Comparison of ENCODE assay signal across 24 cellular contexts in genomic region chr2:58930541-58930940, GRCh38.
"Had no signal": no experiment of that assay in that cellular context is flagged by ENCODE, and none has a peak within 500 bp of the region (broad histone marks: within the 10 kb centered on the region; RNA-seq: fewer than 3 reads in every experiment).

No MANE protein-coding gene starts in this region.

- H3K9me3 ChIP-seq: breast epithelium, colonic mucosa, esophagus squamous epithelium, heart right ventricle, mucosa of descending colon, prostate gland, spleen, upper lobe of left lung had no signal

- H3K36me3 ChIP-seq: breast epithelium, colonic mucosa, esophagus squamous epithelium, heart right ventricle, prostate gland, spleen, upper lobe of left lung had no signal

- H3K27me3 ChIP-seq: breast epithelium, colonic mucosa, heart right ventricle, spleen, upper lobe of left lung had no signal

- H3K4me3 Mint-ChIP-seq: activated CD4-positive, alpha-beta memory T cell treated with anti-CD3 and anti-CD28 coated beads for 36 hours; activated naive CD4-positive, alpha-beta T cell treated with anti-CD3 and anti-CD28 coated beads for 36 hours; activated naive CD8-positive, alpha-beta T cell treated with anti-CD3 and anti-CD28 coated beads, Interleukin-2, amount 10 ng/mL, durations not matched to agents 7 days and 5 days; central memory CD8-positive, alpha-beta T cell; endodermal cell; naive B cell; T-helper 1 cell treated with Interleukin-12 subunit alpha and Interleukin-12 subunit beta and Interleukin-4 antibody, amounts not matched to agents 30 μg/mL and 1 μg/mL, for 36 hours; WTC11 had no signal

- H3K4me3 ChIP-seq: breast epithelium, colonic mucosa, esophagus squamous epithelium, heart right ventricle, mucosa of descending colon, prostate gland, spleen, upper lobe of left lung had no signal

- DNase-seq: activated CD4-positive, alpha-beta memory T cell treated with anti-CD3 and anti-CD28 coated beads for 36 hours; activated naive CD4-positive, alpha-beta T cell treated with anti-CD3 and anti-CD28 coated beads for 36 hours; activated naive CD8-positive, alpha-beta T cell treated with anti-CD3 and anti-CD28 coated beads, Interleukin-2, amount 10 ng/mL, durations not matched to agents 7 days and 5 days; activated T-cell treated with anti-CD3 and anti-CD28 coated beads, Interleukin-2, amount 50 U/mL, for 48 hours; amniotic stem cell; colonic mucosa; endodermal cell; esophagus squamous epithelium; heart right ventricle; left colon; mesenchymal stem cell; mucosa of descending colon; naive B cell; spleen; stimulated activated CD4-positive, alpha-beta T cell treated with anti-CD3 and anti-CD28 coated beads, Interleukin-4, amount 100 ng/mL, for 1 hour; stimulated activated naive CD4-positive, alpha-beta T cell treated with Interleukin-2 at 50 U/mL for 16 hours; T1000; upper lobe of left lung had no signal

- H3K9me3 Mint-ChIP-seq: activated CD4-positive, alpha-beta memory T cell treated with anti-CD3 and anti-CD28 coated beads for 36 hours; activated naive CD4-positive, alpha-beta T cell treated with anti-CD3 and anti-CD28 coated beads for 36 hours; activated naive CD8-positive, alpha-beta T cell treated with anti-CD3 and anti-CD28 coated beads, Interleukin-2, amount 10 ng/mL, durations not matched to agents 7 days and 5 days; endodermal cell; naive B cell; T-helper 1 cell treated with Interleukin-12 subunit alpha and Interleukin-12 subunit beta and Interleukin-4 antibody, amounts not matched to agents 30 μg/mL and 1 μg/mL, for 36 hours; WTC11 had no signal

- H3K4me1 ChIP-seq: breast epithelium, colonic mucosa, esophagus squamous epithelium, heart right ventricle, prostate gland, spleen, upper lobe of left lung had no signal

- H3K27ac Mint-ChIP-seq: activated CD4-positive, alpha-beta memory T cell treated with anti-CD3 and anti-CD28 coated beads for 36 hours; activated naive CD4-positive, alpha-beta T cell treated with anti-CD3 and anti-CD28 coated beads for 36 hours; activated naive CD8-positive, alpha-beta T cell treated with anti-CD3 and anti-CD28 coated beads, Interleukin-2, amount 10 ng/mL, durations not matched to agents 7 days and 5 days; endodermal cell; T-helper 1 cell treated with Interleukin-12 subunit alpha and Interleukin-12 subunit beta and Interleukin-4 antibody, amounts not matched to agents 30 μg/mL and 1 μg/mL, for 36 hours; WTC11 had no signal

- FAIRE-seq: keratinocyte had no signal

- ATAC-seq: heart right ventricle, left colon, mucosa of descending colon, WTC11 had no signal

- H3K36me3 Mint-ChIP-seq: activated CD4-positive, alpha-beta memory T cell treated with anti-CD3 and anti-CD28 coated beads for 36 hours; activated naive CD8-positive, alpha-beta T cell treated with anti-CD3 and anti-CD28 coated beads, Interleukin-2, amount 10 ng/mL, durations not matched to agents 7 days and 5 days; naive B cell; WTC11 had no signal

- H3K27ac ChIP-seq: breast epithelium, colonic mucosa, esophagus squamous epithelium, heart right ventricle, prostate gland, spleen, upper lobe of left lung had no signal

- H3K4me1 Mint-ChIP-seq: activated naive CD8-positive, alpha-beta T cell treated with anti-CD3 and anti-CD28 coated beads, Interleukin-2, amount 10 ng/mL, durations not matched to agents 7 days and 5 days; central memory CD8-positive, alpha-beta T cell; naive B cell had no signal

- H3K27me3 Mint-ChIP-seq: activated CD4-positive, alpha-beta memory T cell treated with anti-CD3 and anti-CD28 coated beads for 36 hours; activated naive CD8-positive, alpha-beta T cell treated with anti-CD3 and anti-CD28 coated beads, Interleukin-2, amount 10 ng/mL, durations not matched to agents 7 days and 5 days; central memory CD8-positive, alpha-beta T cell; naive B cell had no signal
